10 cellular contexts compared by ENCODE assay signal in genomic region chr9:125785187-125785840, GRCh38. TPM values are rescaled to one million over a fixed set of nuclear protein-coding genes. Genes with fewer than 3 reads are reported as not detected.
DNase-seq lines count a peak whose midpoint lies in the region; ATAC-seq and FAIRE-seq lines count a peak whose summit lies in the region.
"Had no signal": no experiment of that assay in that cellular context is flagged by ENCODE, and none has a peak within 500 bp of the region (broad histone marks: within the 10 kb centered on the region; RNA-seq: fewer than 3 reads in every experiment).

No MANE protein-coding gene starts in this region.

- in situ Hi-C loops in SK-MEL-5 (cut with HindIII; ENCODE audit: low pct_unique_long_range_greater_than_20kb, low sequenced_read_pairs): no loop called here

- FAIRE-seq in GM19239 (lab: Jason Lieb, UNC): no peak

- no peak for ATAC-seq in GM18858 (IDR thresholded peaks at IDR 0.05; ENCODE audit: unreplicated experiment)

- intact Hi-C loops in head of caudate nucleus (cut with DNase I): no loop called here

- DNase-seq in SK-MEL-5 (ENCODE audit: low read depth, low spot score): peak; percentile 28
- DNase-seq in activated T-cell treated with anti-CD3 and anti-CD28 coated beads for 4 hours: peak; percentile 15
- peak in 32 of 42 donors; percentile 5 to 66 (median 28) for DNase-seq in head of caudate nucleus
- peak; percentile 26 to 35 for DNase-seq in stimulated activated CD8-positive, alpha-beta memory T cell treated with anti-CD3 and anti-CD28 coated beads, Interleukin-15, amount 100 ng/mL, for 48 hours (ENCODE audit: low read depth in 2 of 2)
- DNase-seq in dedifferentiated amniotic fluid mesenchymal stem cell (ENCODE audit: extremely low spot score): no peak
- no peak for DNase-seq in GM19239 (ENCODE audit: insufficient read length, low spot score)
- DNase-seq in NCI-H1417 treated with DMSO at 0.1 percent for 48 hours (lab: John Stamatoyannopoulos, UW): no peak
- DNase-seq: activated B cell treated with CpG ODN at 0.5 μM for 24 hours, glutamatergic neuron had no signal

RNA-seq across cellular contexts. Expression of gene PBX3, which starts 38.1 kb away (rescaled TPM):
- total RNA-seq in SK-MEL-5 (2014; rRNA removed; shearing (Covaris generic)): 9.3 and 10.4 TPM in 2 replicates
- polyA plus RNA-seq in SK-MEL-5 (2015; cell fraction: cytosol; rRNA removed): 13.7 and 27.6 TPM in 2 replicates
- 10.3 and 12.6 TPM in 2 replicates for polyA plus RNA-seq in SK-MEL-5 (2015; cell fraction: nucleus; rRNA removed)

Comparison
In these comparisons a context has a peak if more than half of its experiments do, and no peak if none do; other contexts are left out.
1. DNase-seq: peak in SK-MEL-5 (single experiment), activated T-cell treated with anti-CD3 and anti-CD28 coated beads for 4 hours (single experiment), head of caudate nucleus (32 of 42) and stimulated activated CD8-positive, alpha-beta memory T cell treated with anti-CD3 and anti-CD28 coated beads, Interleukin-15, amount 100 ng/mL, for 48 hours (2 of 2); none in dedifferentiated amniotic fluid mesenchymal stem cell (single experiment), GM19239 (single experiment) and NCI-H1417 treated with DMSO at 0.1 percent for 48 hours (single experiment).